3 cellular contexts compared by ENCODE assay signal in the genomic region with DNA sequence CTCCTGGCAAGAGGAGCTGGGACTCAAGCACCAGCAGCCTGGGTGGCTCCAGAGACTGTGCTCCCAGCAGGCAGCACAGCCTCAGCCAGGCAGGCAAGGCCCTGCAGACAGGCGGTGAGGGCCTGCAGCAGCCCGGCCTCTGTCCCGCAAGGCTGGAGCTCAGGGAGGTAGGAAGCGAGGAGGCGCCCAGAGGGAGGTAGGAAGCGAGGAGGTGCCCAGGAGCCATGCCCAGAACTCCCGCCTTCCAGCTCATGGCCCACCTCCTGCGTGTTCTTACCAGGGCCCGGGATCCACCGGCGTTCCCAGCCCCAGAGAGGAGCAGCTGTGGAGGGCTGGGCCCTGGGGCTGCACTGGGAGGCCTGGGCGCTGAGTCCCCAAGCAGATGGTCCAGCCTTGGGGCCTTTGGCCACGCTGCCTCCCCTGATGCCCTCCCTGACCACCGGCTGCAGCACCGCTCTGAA.
TF ChIP-seq lines count a peak whose summit lies in the region.

No MANE protein-coding gene starts in this region.

TF ChIP-seq in SK-N-SH, 30 proteins besides CTCF, POLR2A, EP300 and RAD21:
- TF ChIP-seq GATA2 (CRISPR knock-in tag; IDR thresholded peaks at IDR 0.05): no peak
- TF ChIP-seq, protein P1, sequence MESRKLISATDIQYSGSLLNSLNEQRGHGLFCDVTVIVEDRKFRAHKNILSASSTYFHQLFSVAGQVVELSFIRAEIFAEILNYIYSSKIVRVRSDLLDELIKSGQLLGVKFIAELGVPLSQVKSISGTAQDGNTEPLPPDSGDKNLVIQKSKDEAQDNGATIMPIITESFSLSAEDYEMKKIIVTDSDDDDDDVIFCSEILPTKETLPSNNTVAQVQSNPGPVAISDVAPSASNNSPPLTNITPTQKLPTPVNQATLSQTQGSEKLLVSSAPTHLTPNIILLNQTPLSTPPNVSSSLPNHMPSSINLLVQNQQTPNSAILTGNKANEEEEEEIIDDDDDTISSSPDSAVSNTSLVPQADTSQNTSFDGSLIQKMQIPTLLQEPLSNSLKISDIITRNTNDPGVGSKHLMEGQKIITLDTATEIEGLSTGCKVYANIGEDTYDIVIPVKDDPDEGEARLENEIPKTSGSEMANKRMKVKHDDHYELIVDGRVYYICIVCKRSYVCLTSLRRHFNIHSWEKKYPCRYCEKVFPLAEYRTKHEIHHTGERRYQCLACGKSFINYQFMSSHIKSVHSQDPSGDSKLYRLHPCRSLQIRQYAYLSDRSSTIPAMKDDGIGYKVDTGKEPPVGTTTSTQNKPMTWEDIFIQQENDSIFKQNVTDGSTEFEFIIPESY (IDR thresholded peaks at IDR 0.05; ENCODE audit: borderline replicate concordance, low read depth): no peak
- no peak for TF ChIP-seq ELF1 (IDR thresholded peaks at IDR 0.05)
- TF ChIP-seq, protein P2, sequence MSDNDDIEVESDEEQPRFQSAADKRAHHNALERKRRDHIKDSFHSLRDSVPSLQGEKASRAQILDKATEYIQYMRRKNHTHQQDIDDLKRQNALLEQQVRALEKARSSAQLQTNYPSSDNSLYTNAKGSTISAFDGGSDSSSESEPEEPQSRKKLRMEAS (IDR thresholded peaks at IDR 0.05; ENCODE audit: low read depth): no peak

TF ChIP-seq in SK-N-SH treated with all-trans-retinoic acid at 6 μM for 48 hours, 23 proteins besides CTCF, POLR2A, EP300 and RAD21:
- TF ChIP-seq GLIS3 (CRISPR knock-in tag; IDR thresholded peaks at IDR 0.05) (no peak), OSR1 (CRISPR knock-in tag; IDR thresholded peaks at IDR 0.05) (no peak), TOX (CRISPR knock-in tag; IDR thresholded peaks at IDR 0.05; ENCODE audit: borderline replicate concordance) (no peak), TCF4 (CRISPR knock-in tag; IDR thresholded peaks at IDR 0.05; ENCODE audit: borderline replicate concordance) (no peak), SNAI2 (CRISPR knock-in tag; IDR thresholded peaks at IDR 0.05) (no peak), ZFP30 (CRISPR knock-in tag; IDR thresholded peaks at IDR 0.05) (no peak), ZNF70 (CRISPR knock-in tag; IDR thresholded peaks at IDR 0.05) (no peak), ARNTL (CRISPR knock-in tag; IDR thresholded peaks at IDR 0.05; ENCODE audit: borderline replicate concordance, low read depth) (no peak), ISL1 (CRISPR knock-in tag; IDR thresholded peaks at IDR 0.05) (no peak), ZNF565 (CRISPR knock-in tag; conservative IDR thresholded peaks at IDR 0.05; ENCODE audit: low read depth) (no peak), ZNF8 (CRISPR knock-in tag; IDR thresholded peaks at IDR 0.05) (no peak), PPARA (CRISPR knock-in tag; IDR thresholded peaks at IDR 0.05; ENCODE audit: borderline replicate concordance) (no peak), CSDC2 (CRISPR knock-in tag; IDR thresholded peaks at IDR 0.05) (no peak), ZC3H10 (CRISPR knock-in tag; IDR thresholded peaks at IDR 0.05) (no peak)
- TF ChIP-seq, protein P3, sequence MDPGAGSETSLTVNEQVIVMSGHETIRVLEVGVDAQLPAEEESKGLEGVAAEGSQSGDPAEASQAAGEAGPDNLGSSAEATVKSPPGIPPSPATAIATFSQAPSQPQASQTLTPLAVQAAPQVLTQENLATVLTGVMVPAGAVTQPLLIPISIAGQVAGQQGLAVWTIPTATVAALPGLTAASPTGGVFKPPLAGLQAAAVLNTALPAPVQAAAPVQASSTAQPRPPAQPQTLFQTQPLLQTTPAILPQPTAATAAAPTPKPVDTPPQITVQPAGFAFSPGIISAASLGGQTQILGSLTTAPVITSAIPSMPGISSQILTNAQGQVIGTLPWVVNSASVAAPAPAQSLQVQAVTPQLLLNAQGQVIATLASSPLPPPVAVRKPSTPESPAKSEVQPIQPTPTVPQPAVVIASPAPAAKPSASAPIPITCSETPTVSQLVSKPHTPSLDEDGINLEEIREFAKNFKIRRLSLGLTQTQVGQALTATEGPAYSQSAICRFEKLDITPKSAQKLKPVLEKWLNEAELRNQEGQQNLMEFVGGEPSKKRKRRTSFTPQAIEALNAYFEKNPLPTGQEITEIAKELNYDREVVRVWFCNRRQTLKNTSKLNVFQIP (CRISPR knock-in tag; IDR thresholded peaks at IDR 0.05; ENCODE audit: borderline replicate concordance, low read depth): no peak
- TF ChIP-seq, protein P4, sequence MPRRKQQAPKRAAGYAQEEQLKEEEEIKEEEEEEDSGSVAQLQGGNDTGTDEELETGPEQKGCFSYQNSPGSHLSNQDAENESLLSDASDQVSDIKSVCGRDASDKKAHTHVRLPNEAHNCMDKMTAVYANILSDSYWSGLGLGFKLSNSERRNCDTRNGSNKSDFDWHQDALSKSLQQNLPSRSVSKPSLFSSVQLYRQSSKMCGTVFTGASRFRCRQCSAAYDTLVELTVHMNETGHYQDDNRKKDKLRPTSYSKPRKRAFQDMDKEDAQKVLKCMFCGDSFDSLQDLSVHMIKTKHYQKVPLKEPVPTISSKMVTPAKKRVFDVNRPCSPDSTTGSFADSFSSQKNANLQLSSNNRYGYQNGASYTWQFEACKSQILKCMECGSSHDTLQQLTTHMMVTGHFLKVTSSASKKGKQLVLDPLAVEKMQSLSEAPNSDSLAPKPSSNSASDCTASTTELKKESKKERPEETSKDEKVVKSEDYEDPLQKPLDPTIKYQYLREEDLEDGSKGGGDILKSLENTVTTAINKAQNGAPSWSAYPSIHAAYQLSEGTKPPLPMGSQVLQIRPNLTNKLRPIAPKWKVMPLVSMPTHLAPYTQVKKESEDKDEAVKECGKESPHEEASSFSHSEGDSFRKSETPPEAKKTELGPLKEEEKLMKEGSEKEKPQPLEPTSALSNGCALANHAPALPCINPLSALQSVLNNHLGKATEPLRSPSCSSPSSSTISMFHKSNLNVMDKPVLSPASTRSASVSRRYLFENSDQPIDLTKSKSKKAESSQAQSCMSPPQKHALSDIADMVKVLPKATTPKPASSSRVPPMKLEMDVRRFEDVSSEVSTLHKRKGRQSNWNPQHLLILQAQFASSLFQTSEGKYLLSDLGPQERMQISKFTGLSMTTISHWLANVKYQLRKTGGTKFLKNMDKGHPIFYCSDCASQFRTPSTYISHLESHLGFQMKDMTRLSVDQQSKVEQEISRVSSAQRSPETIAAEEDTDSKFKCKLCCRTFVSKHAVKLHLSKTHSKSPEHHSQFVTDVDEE (CRISPR knock-in tag; IDR thresholded peaks at IDR 0.05): no peak
- TF ChIP-seq, protein P5, sequence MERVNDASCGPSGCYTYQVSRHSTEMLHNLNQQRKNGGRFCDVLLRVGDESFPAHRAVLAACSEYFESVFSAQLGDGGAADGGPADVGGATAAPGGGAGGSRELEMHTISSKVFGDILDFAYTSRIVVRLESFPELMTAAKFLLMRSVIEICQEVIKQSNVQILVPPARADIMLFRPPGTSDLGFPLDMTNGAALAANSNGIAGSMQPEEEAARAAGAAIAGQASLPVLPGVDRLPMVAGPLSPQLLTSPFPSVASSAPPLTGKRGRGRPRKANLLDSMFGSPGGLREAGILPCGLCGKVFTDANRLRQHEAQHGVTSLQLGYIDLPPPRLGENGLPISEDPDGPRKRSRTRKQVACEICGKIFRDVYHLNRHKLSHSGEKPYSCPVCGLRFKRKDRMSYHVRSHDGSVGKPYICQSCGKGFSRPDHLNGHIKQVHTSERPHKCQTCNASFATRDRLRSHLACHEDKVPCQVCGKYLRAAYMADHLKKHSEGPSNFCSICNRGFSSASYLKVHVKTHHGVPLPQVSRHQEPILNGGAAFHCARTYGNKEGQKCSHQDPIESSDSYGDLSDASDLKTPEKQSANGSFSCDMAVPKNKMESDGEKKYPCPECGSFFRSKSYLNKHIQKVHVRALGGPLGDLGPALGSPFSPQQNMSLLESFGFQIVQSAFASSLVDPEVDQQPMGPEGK (CRISPR knock-in tag; IDR thresholded peaks at IDR 0.05; ENCODE audit: borderline replicate concordance): no peak

TF ChIP-seq in H1, 55 proteins besides CTCF, POLR2A, EP300 and RAD21:
- TF ChIP-seq ASH2L (IDR thresholded peaks at IDR 0.05; ENCODE audit: low read length) (no peak), SP4 (IDR thresholded peaks at IDR 0.05; ENCODE audit: low read length) (no peak), KDM4A (IDR thresholded peaks at IDR 0.05; ENCODE audit: low read depth, low read length, severe bottlenecking) (no peak), GTF2F1 (IDR thresholded peaks at IDR 0.05; ENCODE audit: borderline replicate concordance, low read depth, low read length) (no peak), TBP (IDR thresholded peaks at IDR 0.05; ENCODE audit: low read depth, low read length) (no peak), SP2 (IDR thresholded peaks at IDR 0.05; ENCODE audit: low read length) (no peak), RNF2 (IDR thresholded peaks at IDR 0.05; ENCODE audit: borderline replicate concordance, low read depth, low read length, missing control alignments, poor library complexity, severe bottlenecking) (no peak), BRCA1 (IDR thresholded peaks at IDR 0.05; ENCODE audit: low read depth, low read length) (no peak), CTBP2 (IDR thresholded peaks at IDR 0.05; ENCODE audit: borderline replicate concordance, insufficient read depth, insufficient read length, low read length) (no peak)
TF ChIP-seq in H1: peak in this region for 0.
